Comparison of ENCODE assay signal across 10 cellular contexts in the genomic region with DNA sequence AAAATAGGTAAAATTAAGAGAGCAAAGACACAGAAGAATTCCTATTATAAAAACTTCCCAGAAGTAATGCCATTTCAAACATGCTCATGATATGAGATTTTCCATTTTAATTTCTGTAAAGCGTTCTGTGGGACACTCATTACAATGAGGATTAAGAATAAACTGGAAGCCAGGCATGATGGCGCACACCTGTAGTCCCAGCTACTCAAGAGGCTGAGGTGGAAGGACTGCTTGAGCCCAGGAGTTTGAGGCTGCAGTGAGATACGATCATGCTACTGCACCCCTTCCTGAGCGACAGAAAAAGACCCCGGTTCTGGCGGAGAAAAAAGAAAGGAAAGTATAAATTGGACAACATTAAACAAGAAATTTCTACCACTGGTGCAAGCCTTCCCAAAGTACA. TPM values are rescaled to one million over a fixed set of nuclear protein-coding genes. Genes with fewer than 3 reads are reported as not detected.
DNase-seq lines count a peak whose midpoint lies in the region; ATAC-seq and TF ChIP-seq lines count a peak whose summit lies in the region.
"Had no signal": no experiment of that assay in that cellular context is flagged by ENCODE, and none has a peak within 500 bp of the region (broad histone marks: within the 10 kb centered on the region; RNA-seq: fewer than 3 reads in every experiment).

No MANE protein-coding gene starts in this region.

- H3K27ac ChIP-seq in BLaER1, result peak overlapping the region; percentile 84; the same call in 1 of the 2 replicates
- H3K27ac ChIP-seq in HCT116 (ENCODE audit: low read depth, low read length), result no peak overlapping the region
- H3K27ac ChIP-seq in suprapubic skin, result no peak overlapping the region
- no peak overlapping the region for H3K27ac ChIP-seq in prostate gland

- H4K20me1 ChIP-seq in BLaER1, result no peaks in the 10 kb centered on the region
- H4K20me1 ChIP-seq in HCT116 (ENCODE audit: insufficient read depth), result no peaks in the 10 kb centered on the region

- no peaks in the 10 kb centered on the region for H3K27me3 Mint-ChIP-seq in activated T-helper 1 cell treated with anti-CD3 and anti-CD28 coated beads, Interleukin-12 subunit alpha, Interleukin-12 subunit beta, Interleukin-2, Interleukin-4 antibody, amounts not matched to agents 30 ng/mL and 10 ng/mL and 1 ng/mL, durations not matched to agents 14 hours and 24 hours and 36 hours (ENCODE audit: insufficient read depth)
- H3K27me3 Mint-ChIP-seq in memory B cell, result no peaks in the 10 kb centered on the region

- no peak for TF ChIP-seq RAD21 in HCT116 (IDR thresholded peaks at IDR 0.05; ENCODE audit: low read depth)

- BruUV-seq in HCT116 (replicated peaks; lab: Mats Ljungman, UMichigan), result no TSS peak

- POLR2A ChIA-PET in HCT116 (lab: Charles Lee), result no interaction called here

- no peak for TF ChIP-seq EP300 in suprapubic skin (IDR thresholded peaks at IDR 0.05)

- DNase-seq in HCT116 (ENCODE audit: low read depth, low spot score) (no peak), memory B cell (ENCODE audit: low spot score in 2 of 2) (no peak), suprapubic skin (ENCODE audit: low spot score in 2 of 2) (no peak), prostate gland (ENCODE audit: low spot score) (no peak)
- no peak for DNase-seq in activated T-helper 1 cell treated with anti-CD3 and anti-CD28 coated beads, Interleukin-12 subunit alpha, Interleukin-12 subunit beta, Interleukin-2, Interleukin-4 antibody, amounts not matched to agents 30 ng/mL and 10 ng/mL and 1 ng/mL, durations not matched to agents 14 hours and 24 hours and 36 hours (ENCODE audit: low spot score)
- DNase-seq in stimulated activated CD4-positive, alpha-beta T cell treated with anti-CD3 and anti-CD28 coated beads, Interleukin-1b, Interleukin-23, amount 100 ng/mL, for 48 hours, result no peak
- DNase-seq: activated CD4-positive, CD25-positive, alpha-beta regulatory T cell; NCI-H146 had no signal

- H3K4me3 ChIP-seq in BLaER1 (peak overlapping the region; percentile 72), HCT116 (replicated peaks in 1 of 2; ENCODE audit: low read depth in 1 of 2, low read length in 2 of 2) (peak overlapping the region; percentile 73 to 84), suprapubic skin (no peak overlapping the region), prostate gland (no peak overlapping the region)

- H3K27me3 ChIP-seq in BLaER1 (no peaks in the 10 kb centered on the region), HCT116 (ENCODE audit: insufficient read depth, low read length) (no peaks in the 10 kb centered on the region), suprapubic skin (no peaks in the 10 kb centered on the region), prostate gland (replicated peaks; ENCODE audit: insufficient read depth) (no peaks in the 10 kb centered on the region)

- H3K9me3 ChIP-seq in BLaER1, result no peaks in the 10 kb centered on the region
- H3K9me3 ChIP-seq in HCT116 (ENCODE audit: control insufficient read depth in 1 of 2, insufficient read depth in 1 of 2, low read depth in 1 of 2, low read length in 2 of 2), result no peaks in the 10 kb centered on the region
- H3K9me3 ChIP-seq in suprapubic skin, result no peaks in the 10 kb centered on the region
- no peaks in the 10 kb centered on the region for H3K9me3 ChIP-seq in prostate gland

- CTCF ChIA-PET in HCT116 (lab: Charles Lee), result no interaction called here

- H2AFZ ChIP-seq in HCT116 (ENCODE audit: low read depth, low read length, poor library complexity, severe bottlenecking), result no peak overlapping the region

- H3K9me2 ChIP-seq in HCT116 (ENCODE audit: insufficient read depth), result no peaks in the 10 kb centered on the region

- intact Hi-C loops in HCT116 (cut with micrococcal nuclease), result no loop called here
- intact Hi-C loops in activated T-helper 1 cell treated with anti-CD3 and anti-CD28 coated beads, Interleukin-12 subunit alpha, Interleukin-12 subunit beta, Interleukin-2, Interleukin-4 antibody, amounts not matched to agents 30 ng/mL and 10 ng/mL and 1 ng/mL, durations not matched to agents 14 hours and 24 hours and 36 hours (cut with micrococcal nuclease), result loop anchor here (2.0 kb wide), 3 partner anchors 19 to 431 kb away; partner anchors contain the start of genes DDX50, HNRNPH3 and PBLD
- intact Hi-C loops in prostate gland (cut with DNase I), result no loop called here

- no peaks in the 10 kb centered on the region for H3K9me3 Mint-ChIP-seq in activated T-helper 1 cell treated with anti-CD3 and anti-CD28 coated beads, Interleukin-12 subunit alpha, Interleukin-12 subunit beta, Interleukin-2, Interleukin-4 antibody, amounts not matched to agents 30 ng/mL and 10 ng/mL and 1 ng/mL, durations not matched to agents 14 hours and 24 hours and 36 hours
- no peaks in the 10 kb centered on the region for H3K9me3 Mint-ChIP-seq in memory B cell

- peaks cover 44% of the 10 kb centered on the region for H3K79me2 ChIP-seq in HCT116 (ENCODE audit: insufficient read depth, low read length)

- H3K4me3 Mint-ChIP-seq in activated T-helper 1 cell treated with anti-CD3 and anti-CD28 coated beads, Interleukin-12 subunit alpha, Interleukin-12 subunit beta, Interleukin-2, Interleukin-4 antibody, amounts not matched to agents 30 ng/mL and 10 ng/mL and 1 ng/mL, durations not matched to agents 14 hours and 24 hours and 36 hours, result peak overlapping the region; percentile 96
- H3K4me3 Mint-ChIP-seq in memory B cell, result peak overlapping the region; percentile 66

- peak overlapping the region; percentile 61 for H3K27ac Mint-ChIP-seq in activated T-helper 1 cell treated with anti-CD3 and anti-CD28 coated beads, Interleukin-12 subunit alpha, Interleukin-12 subunit beta, Interleukin-2, Interleukin-4 antibody, amounts not matched to agents 30 ng/mL and 10 ng/mL and 1 ng/mL, durations not matched to agents 14 hours and 24 hours and 36 hours
- no peak overlapping the region for H3K27ac Mint-ChIP-seq in memory B cell

- peaks cover 25% of the 10 kb centered on the region for H3K4me1 Mint-ChIP-seq in activated T-helper 1 cell treated with anti-CD3 and anti-CD28 coated beads, Interleukin-12 subunit alpha, Interleukin-12 subunit beta, Interleukin-2, Interleukin-4 antibody, amounts not matched to agents 30 ng/mL and 10 ng/mL and 1 ng/mL, durations not matched to agents 14 hours and 24 hours and 36 hours (ENCODE audit: low read depth)
- H3K4me1 Mint-ChIP-seq in memory B cell, result peaks cover 6% of the 10 kb centered on the region

- ATAC-seq in HCT116, result no peak
- no peak for ATAC-seq in memory B cell (ENCODE audit: low read depth)
- ATAC-seq in GM18858 (IDR thresholded peaks at IDR 0.05; ENCODE audit: unreplicated experiment), result no peak

- H3K4me2 ChIP-seq in BLaER1 (peak overlapping the region; percentile 86), HCT116 (ENCODE audit: low read length) (peak overlapping the region; percentile 76)

- no peak for TF ChIP-seq POLR2A in HCT116 (IDR thresholded peaks at IDR 0.05; ENCODE audit: borderline replicate concordance, extremely low read depth, insufficient read depth, insufficient read length)
- no peak for TF ChIP-seq POLR2A in suprapubic skin (IDR thresholded peaks at IDR 0.05)
- TF ChIP-seq POLR2A in prostate gland (IDR thresholded peaks at IDR 0.05), result no peak

- peaks cover 36% of the 10 kb centered on the region for H3K36me3 ChIP-seq in BLaER1
- peaks cover 6 to 12% of the 10 kb centered on the region in 2 experiments; a peak in 3 of 4 replicates for H3K36me3 ChIP-seq in HCT116 (ENCODE audit: control insufficient read depth in 1 of 2, insufficient read depth in 2 of 2, low read length in 2 of 2)
- H3K36me3 ChIP-seq in suprapubic skin, result peaks cover 4% of the 10 kb centered on the region
- no peaks in the 10 kb centered on the region for H3K36me3 ChIP-seq in prostate gland

- H3K36me3 Mint-ChIP-seq in activated T-helper 1 cell treated with anti-CD3 and anti-CD28 coated beads, Interleukin-12 subunit alpha, Interleukin-12 subunit beta, Interleukin-2, Interleukin-4 antibody, amounts not matched to agents 30 ng/mL and 10 ng/mL and 1 ng/mL, durations not matched to agents 14 hours and 24 hours and 36 hours (ENCODE audit: low read depth), result peaks cover 17% of the 10 kb centered on the region
- peaks cover 2% of the 10 kb centered on the region for H3K36me3 Mint-ChIP-seq in memory B cell

- peak overlapping the region; percentile 85 for H3K9ac ChIP-seq in BLaER1
- peak overlapping the region; percentile 93; the same call in 1 of the 2 replicates for H3K9ac ChIP-seq in HCT116 (ENCODE audit: low read length)

- RAD21 ChIA-PET in HCT116 (lab: Charles Lee; ENCODE audit: low non-redundant PET in 1 of 2, low total read pairs in 2 of 2, uncharacterized antibody in 2 of 2, unreplicated experiment in 2 of 2), result no interaction called here

- H3K4me1 ChIP-seq in BLaER1 (peaks cover 34% of the 10 kb centered on the region), HCT116 (ENCODE audit: control insufficient read depth in 1 of 2, insufficient read depth in 2 of 2, low read length in 2 of 2) (peaks cover 9 to 16% of the 10 kb centered on the region in 2 experiments), suprapubic skin (peaks cover 13% of the 10 kb centered on the region), prostate gland (replicated peaks) (peaks cover 4% of the 10 kb centered on the region)

- 63% methylated on average over 6 of the region's 6 CpGs for WGBS in suprapubic skin
- 34% methylated on average over 6 of the region's 6 CpGs for WGBS in prostate gland

- TF ChIP-seq CTCF in HCT116 (IDR thresholded peaks at IDR 0.05 in 2 of 3, conservative IDR thresholded peaks at IDR 0.05 in 1 of 3; ENCODE audit: borderline replicate concordance in 1 of 3, insufficient read depth in 1 of 3, low read depth in 2 of 3, low read length in 2 of 3) (no peak), suprapubic skin (IDR thresholded peaks at IDR 0.05) (no peak), prostate gland (IDR thresholded peaks at IDR 0.05) (no peak)

TF ChIP-seq in HCT116, 20 proteins besides CTCF, POLR2A, EP300 and RAD21 (continues in another document):
- no peak for TF ChIP-seq EZH2phosphoT487 (IDR thresholded peaks at IDR 0.05; ENCODE audit: borderline replicate concordance)
- no peak for TF ChIP-seq FOSL1 (IDR thresholded peaks at IDR 0.05; ENCODE audit: low read depth)
- no peak for TF ChIP-seq TCF7L2 (IDR thresholded peaks at IDR 0.05; ENCODE audit: borderline replicate concordance, extremely low read depth, insufficient read depth, insufficient read length)
- no peak for TF ChIP-seq CEBPB (IDR thresholded peaks at IDR 0.05; ENCODE audit: low read depth)

RNA-seq across cellular contexts. Expression of gene DNA2, which starts 1.5 kb away (rescaled TPM):
- total RNA-seq in HCT116 (2021; ENCODE audit: unreplicated experiment) (20.9 TPM), suprapubic skin (1 to 10 TPM; 2.4 to 7.2 (median 3.5) TPM), prostate gland (1 to 10 TPM; 4.4 to 4.9 TPM)
- 2.7 and 5.3 TPM in 2 replicates for polyA plus RNA-seq in HCT116 (2012)
- total RNA-seq in activated T-helper 1 cell treated with anti-CD3 and anti-CD28 coated beads, Interleukin-12 subunit alpha, Interleukin-12 subunit beta, Interleukin-2, Interleukin-4 antibody, amounts not matched to agents 30 ng/mL and 10 ng/mL and 1 ng/mL, durations not matched to agents 14 hours and 24 hours and 36 hours, result 50.2 and 54.3 TPM in 2 replicates

RNA-seq across cellular contexts. Expression of gene SLC25A16, which starts 57.0 kb away (rescaled TPM):
- total RNA-seq in HCT116 (2021; ENCODE audit: unreplicated experiment), result 8.5 TPM
- 2.4 and 3.1 TPM in 2 replicates for polyA plus RNA-seq in HCT116 (2012)
- total RNA-seq in activated T-helper 1 cell treated with anti-CD3 and anti-CD28 coated beads, Interleukin-12 subunit alpha, Interleukin-12 subunit beta, Interleukin-2, Interleukin-4 antibody, amounts not matched to agents 30 ng/mL and 10 ng/mL and 1 ng/mL, durations not matched to agents 14 hours and 24 hours and 36 hours, result 15.9 and 19.4 TPM in 2 replicates
- total RNA-seq in suprapubic skin, result 10 to 100 TPM in 3 of 4 donors, 1 to 10 TPM in 1; 6.8 to 35.7 (median 12.9) TPM
- 10 to 100 TPM; 44.9 to 77.4 TPM for total RNA-seq in prostate gland

Comparison
In these comparisons a context has a peak if more than half of its experiments do, and no peak if none do; other contexts are left out.
1. H3K4me3 ChIP-seq: peak in BLaER1 (single experiment) and HCT116 (2 of 2); none in suprapubic skin (single experiment) and prostate gland (0 of 2).